Comparison of ENCODE assay signal across 18 cellular contexts in genomic region chr6:158287047-158287446, GRCh38. TPM values are rescaled to one million over a fixed set of nuclear protein-coding genes. Genes with fewer than 3 reads are reported as not detected.
DNase-seq lines count a peak whose midpoint lies in the region; ATAC-seq and TF ChIP-seq lines count a peak whose summit lies in the region.
"Had no signal": no experiment of that assay in that cellular context is flagged by ENCODE, and none has a peak within 500 bp of the region (broad histone marks: within the 10 kb centered on the region; RNA-seq: fewer than 3 reads in every experiment).

No MANE protein-coding gene starts in this region.

- TF ChIP-seq CTCF in Calu3 (IDR thresholded peaks at IDR 0.05; ENCODE audit: unreplicated experiment) (no peak), left ventricle myocardium inferior (IDR thresholded peaks at IDR 0.05; ENCODE audit: borderline replicate concordance) (no peak), suprapubic skin (IDR thresholded peaks at IDR 0.05) (no peak)

- intact Hi-C loops in Calu3 (cut with micrococcal nuclease; ENCODE audit: unreplicated experiment), result no loop called here
- intact Hi-C loops in left ventricle myocardium inferior (cut with micrococcal nuclease), result no loop called here

- peak overlapping the region in 4 of 6 donors; percentile 2 to 59 (median 28) for H3K27ac Mint-ChIP-seq in naive B cell
- no peak overlapping the region for H3K27ac Mint-ChIP-seq in Calu3 (ENCODE audit: unreplicated experiment)
- H3K27ac Mint-ChIP-seq: activated CD4-positive, alpha-beta T cell treated with anti-CD3 and anti-CD28 coated beads, Interleukin-2, amount 10 ng/mL, durations not matched to agents 24 days and 14 days had no signal

- H3K36me3 Mint-ChIP-seq in naive B cell (peaks cover 0 to 4% of the 10 kb centered on the region in 2 donors), Calu3 (ENCODE audit: insufficient read depth, unreplicated experiment) (peaks cover 6% of the 10 kb centered on the region)

- H3K36me3 ChIP-seq in left ventricle myocardium inferior (no peaks in the 10 kb centered on the region), suprapubic skin (no peaks in the 10 kb centered on the region)
- H3K36me3 ChIP-seq: MG63 had no signal

- H3K27me3 ChIP-seq in left ventricle myocardium inferior (ENCODE audit: low read depth), result no peaks in the 10 kb centered on the region
- H3K27me3 ChIP-seq in suprapubic skin, result no peaks in the 10 kb centered on the region
- H3K27me3 ChIP-seq: MG63 had no signal

- BruUV-seq in Calu3 (replicated peaks; lab: Mats Ljungman, UMichigan), result no TSS peak

- no peak overlapping the region for H3K4me3 Mint-ChIP-seq in naive B cell
- no peak overlapping the region for H3K4me3 Mint-ChIP-seq in Calu3 (ENCODE audit: low read depth, unreplicated experiment)
- H3K4me3 Mint-ChIP-seq: activated CD4-positive, alpha-beta T cell treated with anti-CD3 and anti-CD28 coated beads, Interleukin-2, amount 10 ng/mL, durations not matched to agents 24 days and 14 days; CD8-positive, alpha-beta T cell; dendritic cell treated with granulocyte-macrophage colony-stimulating factor and Interleukin-4, amounts not matched to agents 40 ng/mL and 50 ng/mL, for 4 days had no signal

- H3K9me3 ChIP-seq in left ventricle myocardium inferior (replicated peaks) (no peaks in the 10 kb centered on the region), suprapubic skin (no peaks in the 10 kb centered on the region)
- H3K9me3 ChIP-seq: MG63 had no signal

- H3K9me3 Mint-ChIP-seq in naive B cell (no peaks in the 10 kb centered on the region), Calu3 (ENCODE audit: low read depth, unreplicated experiment) (no peaks in the 10 kb centered on the region)
- H3K9me3 Mint-ChIP-seq: activated CD4-positive, alpha-beta T cell treated with anti-CD3 and anti-CD28 coated beads, Interleukin-2, amount 10 ng/mL, durations not matched to agents 24 days and 14 days; CD8-positive, alpha-beta T cell; dendritic cell treated with granulocyte-macrophage colony-stimulating factor and Interleukin-4, amounts not matched to agents 40 ng/mL and 50 ng/mL, for 4 days had no signal

- no peak for ATAC-seq in naive B cell (ENCODE audit: low read depth in 2 of 2)
- ATAC-seq: CD8-positive, alpha-beta T cell; stimulated activated naive CD8-positive, alpha-beta T cell treated with anti-CD3 and anti-CD28 coated beads, Interleukin-15, Interleukin-2, amounts not matched to agents 100 U/mL and 50 U/mL, for 24 hours had no signal

- H3K4me1 Mint-ChIP-seq in naive B cell, result peaks cover 50 to 56% (median 53%) of the 10 kb centered on the region in 3 donors
- no peaks in the 10 kb centered on the region for H3K4me1 Mint-ChIP-seq in Calu3 (ENCODE audit: low read depth, unreplicated experiment)

- 84% methylated on average over 4 of the region's 4 CpGs for WGBS in suprapubic skin

- DNase-seq in DMS153 (lab: John Stamatoyannopoulos, UW) (peak; percentile 42), LoVo (ENCODE audit: low spot score) (peak; percentile 30), naive B cell (no peak), Calu3 (no peak), A172 (ENCODE audit: low spot score) (no peak), left ventricle myocardium inferior (no peak), suprapubic skin (ENCODE audit: low spot score in 2 of 2) (no peak)
- DNase-seq: activated CD4-positive, alpha-beta T cell treated with anti-CD3 and anti-CD28 coated beads, Interleukin-2, amount 10 ng/mL, durations not matched to agents 24 days and 14 days; activated naive CD4-positive, alpha-beta T cell; CD8-positive, alpha-beta T cell; DND-41; MG63; NCI-H1694; NCI-H526; stimulated activated CD4-positive, alpha-beta T cell treated with anti-CD3 and anti-CD28 coated beads, Interleukin-15, amount 100 ng/mL, for 24 hours; stimulated activated naive CD8-positive, alpha-beta T cell treated with anti-CD3 and anti-CD28 coated beads, Interleukin-15, Interleukin-2, amounts not matched to agents 100 U/mL and 50 U/mL, for 24 hours had no signal

- H3K27me3 Mint-ChIP-seq in naive B cell, result no peaks in the 10 kb centered on the region
- no peaks in the 10 kb centered on the region for H3K27me3 Mint-ChIP-seq in Calu3 (ENCODE audit: unreplicated experiment)
- H3K27me3 Mint-ChIP-seq: activated CD4-positive, alpha-beta T cell treated with anti-CD3 and anti-CD28 coated beads, Interleukin-2, amount 10 ng/mL, durations not matched to agents 24 days and 14 days; dendritic cell treated with granulocyte-macrophage colony-stimulating factor and Interleukin-4, amounts not matched to agents 40 ng/mL and 50 ng/mL, for 4 days had no signal

- H3K27ac ChIP-seq in cingulate gyrus (ENCODE audit: low read depth, low read length), result peak overlapping the region; percentile 80
- H3K27ac ChIP-seq in left ventricle myocardium inferior (replicated peaks), result no peak overlapping the region
- H3K27ac ChIP-seq in suprapubic skin, result no peak overlapping the region

- CTCF ChIA-PET in Calu3 (lab: Charles Lee), result no interaction called here

- H3K4me1 ChIP-seq in left ventricle myocardium inferior (peaks cover 45% of the 10 kb centered on the region), suprapubic skin (peaks cover 26% of the 10 kb centered on the region)

- H3K4me3 ChIP-seq in left ventricle myocardium inferior (no peak overlapping the region), suprapubic skin (no peak overlapping the region)
- H3K4me3 ChIP-seq: MG63 had no signal

- TF ChIP-seq POLR2A in suprapubic skin (IDR thresholded peaks at IDR 0.05), result no peak

- TF ChIP-seq EP300 in suprapubic skin (IDR thresholded peaks at IDR 0.05), result no peak

RNA-seq across cellular contexts. Expression of gene TULP4, which starts 25.2 kb away (rescaled TPM):
- polyA plus RNA-seq in naive B cell (ENCODE audit: low read depth in 6 of 6), result 10 to 100 TPM in 5 of 6 donors, 1 to 10 TPM in 1; 8.1 to 42.3 (median 39.1) TPM
- total RNA-seq in Calu3 (2022) (84.3 and 105 TPM in 2 replicates), left ventricle myocardium inferior (111 TPM), suprapubic skin (100 to 1,000 TPM; 123 to 156 (median 132) TPM)
- total RNA-seq in A172 (2014; rRNA removed; shearing (Covaris generic)), result 47.7 and 68.4 TPM in 2 replicates

Comparison
In these comparisons a context has a peak if more than half of its experiments do, and no peak if none do; other contexts are left out.
1. DNase-seq: peak in DMS153 (single experiment) and LoVo (single experiment); none in naive B cell (single experiment), Calu3 (single experiment), A172 (single experiment), left ventricle myocardium inferior (single experiment) and suprapubic skin (0 of 2).